1 cellular context compared by ENCODE assay signal in genomic region chr1:173020138-173020742, GRCh38.
TF ChIP-seq lines count a peak whose summit lies in the region.

No MANE protein-coding gene starts in this region.

TF ChIP-seq in WTC11, 78 proteins besides CTCF, POLR2A, EP300 and RAD21 (continued from another document):
- TF ChIP-seq, protein P1, sequence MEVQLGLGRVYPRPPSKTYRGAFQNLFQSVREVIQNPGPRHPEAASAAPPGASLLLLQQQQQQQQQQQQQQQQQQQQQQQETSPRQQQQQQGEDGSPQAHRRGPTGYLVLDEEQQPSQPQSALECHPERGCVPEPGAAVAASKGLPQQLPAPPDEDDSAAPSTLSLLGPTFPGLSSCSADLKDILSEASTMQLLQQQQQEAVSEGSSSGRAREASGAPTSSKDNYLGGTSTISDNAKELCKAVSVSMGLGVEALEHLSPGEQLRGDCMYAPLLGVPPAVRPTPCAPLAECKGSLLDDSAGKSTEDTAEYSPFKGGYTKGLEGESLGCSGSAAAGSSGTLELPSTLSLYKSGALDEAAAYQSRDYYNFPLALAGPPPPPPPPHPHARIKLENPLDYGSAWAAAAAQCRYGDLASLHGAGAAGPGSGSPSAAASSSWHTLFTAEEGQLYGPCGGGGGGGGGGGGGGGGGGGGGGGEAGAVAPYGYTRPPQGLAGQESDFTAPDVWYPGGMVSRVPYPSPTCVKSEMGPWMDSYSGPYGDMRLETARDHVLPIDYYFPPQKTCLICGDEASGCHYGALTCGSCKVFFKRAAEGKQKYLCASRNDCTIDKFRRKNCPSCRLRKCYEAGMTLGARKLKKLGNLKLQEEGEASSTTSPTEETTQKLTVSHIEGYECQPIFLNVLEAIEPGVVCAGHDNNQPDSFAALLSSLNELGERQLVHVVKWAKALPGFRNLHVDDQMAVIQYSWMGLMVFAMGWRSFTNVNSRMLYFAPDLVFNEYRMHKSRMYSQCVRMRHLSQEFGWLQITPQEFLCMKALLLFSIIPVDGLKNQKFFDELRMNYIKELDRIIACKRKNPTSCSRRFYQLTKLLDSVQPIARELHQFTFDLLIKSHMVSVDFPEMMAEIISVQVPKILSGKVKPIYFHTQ (CRISPR knock-in tag; IDR thresholded peaks at IDR 0.05), result no peak
- TF ChIP-seq ZNF396 (CRISPR knock-in tag; IDR thresholded peaks at IDR 0.05; ENCODE audit: borderline replicate concordance), result no peak
- no peak for TF ChIP-seq CREB1 (CRISPR knock-in tag; IDR thresholded peaks at IDR 0.05)
- TF ChIP-seq, protein P2, sequence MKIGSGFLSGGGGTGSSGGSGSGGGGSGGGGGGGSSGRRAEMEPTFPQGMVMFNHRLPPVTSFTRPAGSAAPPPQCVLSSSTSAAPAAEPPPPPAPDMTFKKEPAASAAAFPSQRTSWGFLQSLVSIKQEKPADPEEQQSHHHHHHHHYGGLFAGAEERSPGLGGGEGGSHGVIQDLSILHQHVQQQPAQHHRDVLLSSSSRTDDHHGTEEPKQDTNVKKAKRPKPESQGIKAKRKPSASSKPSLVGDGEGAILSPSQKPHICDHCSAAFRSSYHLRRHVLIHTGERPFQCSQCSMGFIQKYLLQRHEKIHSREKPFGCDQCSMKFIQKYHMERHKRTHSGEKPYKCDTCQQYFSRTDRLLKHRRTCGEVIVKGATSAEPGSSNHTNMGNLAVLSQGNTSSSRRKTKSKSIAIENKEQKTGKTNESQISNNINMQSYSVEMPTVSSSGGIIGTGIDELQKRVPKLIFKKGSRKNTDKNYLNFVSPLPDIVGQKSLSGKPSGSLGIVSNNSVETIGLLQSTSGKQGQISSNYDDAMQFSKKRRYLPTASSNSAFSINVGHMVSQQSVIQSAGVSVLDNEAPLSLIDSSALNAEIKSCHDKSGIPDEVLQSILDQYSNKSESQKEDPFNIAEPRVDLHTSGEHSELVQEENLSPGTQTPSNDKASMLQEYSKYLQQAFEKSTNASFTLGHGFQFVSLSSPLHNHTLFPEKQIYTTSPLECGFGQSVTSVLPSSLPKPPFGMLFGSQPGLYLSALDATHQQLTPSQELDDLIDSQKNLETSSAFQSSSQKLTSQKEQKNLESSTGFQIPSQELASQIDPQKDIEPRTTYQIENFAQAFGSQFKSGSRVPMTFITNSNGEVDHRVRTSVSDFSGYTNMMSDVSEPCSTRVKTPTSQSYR (CRISPR knock-in tag; IDR thresholded peaks at IDR 0.05), result no peak
- TF ChIP-seq, protein P3, sequence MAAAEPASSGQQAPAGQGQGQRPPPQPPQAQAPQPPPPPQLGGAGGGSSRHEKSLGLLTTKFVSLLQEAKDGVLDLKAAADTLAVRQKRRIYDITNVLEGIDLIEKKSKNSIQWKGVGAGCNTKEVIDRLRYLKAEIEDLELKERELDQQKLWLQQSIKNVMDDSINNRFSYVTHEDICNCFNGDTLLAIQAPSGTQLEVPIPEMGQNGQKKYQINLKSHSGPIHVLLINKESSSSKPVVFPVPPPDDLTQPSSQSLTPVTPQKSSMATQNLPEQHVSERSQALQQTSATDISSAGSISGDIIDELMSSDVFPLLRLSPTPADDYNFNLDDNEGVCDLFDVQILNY (CRISPR knock-in tag; IDR thresholded peaks at IDR 0.05), result no peak
- no peak for TF ChIP-seq ETV6 (CRISPR knock-in tag; IDR thresholded peaks at IDR 0.05)
- TF ChIP-seq ZNF232 (CRISPR knock-in tag; IDR thresholded peaks at IDR 0.05), result no peak
